9 cellular contexts compared by ENCODE assay signal in genomic region chr16:23202166-23202565, GRCh38. TPM values are rescaled to one million over a fixed set of nuclear protein-coding genes. Genes with fewer than 3 reads are reported as not detected.
"Had no signal": no experiment of that assay in that cellular context is flagged by ENCODE, and none has a peak within 500 bp of the region (broad histone marks: within the 10 kb centered on the region; RNA-seq: fewer than 3 reads in every experiment).

No MANE protein-coding gene starts in this region.

- H3K4me3 ChIP-seq: GM12878 had no signal

- FAIRE-seq: G401.6, GM12878, GM12891, GM12892, GM18507, GM19239 had no signal

- ATAC-seq: GM12878 had no signal

- DNase-seq: GDM1, GF-D8 had no signal

RNA-seq across cellular contexts. Expression of gene SCNN1G, which starts 19.6 kb away (rescaled TPM):
- total RNA-seq: G401 had no signal
